In the genomic region with DNA sequence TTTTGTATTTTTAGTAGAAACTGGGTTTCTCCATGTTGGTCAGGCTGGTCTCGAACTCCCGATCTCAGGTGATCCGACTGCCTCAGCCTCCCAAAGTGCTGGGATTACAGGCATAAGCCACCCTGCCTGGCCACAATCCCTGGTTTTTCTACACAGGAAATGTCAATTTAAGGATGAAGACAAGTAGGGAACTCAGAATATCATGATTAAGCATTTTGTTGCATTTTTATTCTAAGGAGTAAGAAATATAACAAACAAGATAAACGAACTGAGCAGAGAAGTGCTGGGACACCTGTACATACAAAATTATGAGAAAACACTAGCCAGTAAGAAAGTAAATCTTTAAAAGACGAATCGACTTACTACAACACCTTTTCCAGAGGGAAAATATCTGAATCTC, we compare ENCODE assay signal across 15 cellular contexts.
DNase-seq lines count a peak whose midpoint lies in the region; ATAC-seq and TF ChIP-seq lines count a peak whose summit lies in the region.
"Had no signal": no experiment of that assay in that cellular context is flagged by ENCODE, and none has a peak within 500 bp of the region (broad histone marks: within the 10 kb centered on the region; RNA-seq: fewer than 3 reads in every experiment).

No MANE protein-coding gene starts in this region.

- H3K9me3 ChIP-seq in Panc1 (ENCODE audit: control insufficient read depth, insufficient read depth, low read depth, low read length) (peaks cover 8% of the 10 kb centered on the region; the same call in 1 of the 2 replicates), aorta (ENCODE audit: control insufficient read depth, low read length) (no peaks in the 10 kb centered on the region)
- H3K9me3 ChIP-seq: Caco-2 had no signal

- H3K4me3 ChIP-seq in ACC112 (ENCODE audit: low read depth, low read length) (no peak overlapping the region), Panc1 (ENCODE audit: low read depth in 2 of 2, low read length in 2 of 2) (no peak overlapping the region), aorta (ENCODE audit: low read length in 2 of 2) (no peak overlapping the region)
- H3K4me3 ChIP-seq: GM23338 had no signal

- H3K4me1 Mint-ChIP-seq in chondrocyte (ENCODE audit: low read depth) (peaks cover 82% of the 10 kb centered on the region), osteocyte (ENCODE audit: unreplicated experiment) (peaks cover 79% of the 10 kb centered on the region)

- H3K9me3 Mint-ChIP-seq in chondrocyte (ENCODE audit: low read depth) (peaks cover 6% of the 10 kb centered on the region), osteocyte (ENCODE audit: unreplicated experiment) (no peaks in the 10 kb centered on the region)
- H3K9me3 Mint-ChIP-seq: CD8-positive, alpha-beta T cell; GM23338 had no signal

- DNase-seq in Panc1 (ENCODE audit: low read depth, low spot score) = no peak
- DNase-seq in chondrocyte (ENCODE audit: low spot score) = no peak
- no peak for DNase-seq in osteocyte (ENCODE audit: extremely low spot score, unreplicated experiment)
- no peak for DNase-seq in NOMO-1 treated with DMSO at 0.1 percent for 48 hours (lab: John Stamatoyannopoulos, UW; ENCODE audit: unreplicated experiment)
- DNase-seq in stimulated activated CD4-positive, alpha-beta T cell treated with anti-CD3 and anti-CD28 coated beads, Interleukin-4, amount 100 ng/mL, for 1 hour = no peak
- DNase-seq in aorta = no peak
- DNase-seq: Caco-2; CD8-positive, alpha-beta T cell; DND-41; GDM1; H7 had no signal

- intact Hi-C loops in Panc1 (cut with micrococcal nuclease; ENCODE audit: unreplicated experiment) = loop anchor here (5.0 to 10.0 kb wide), 4 partner anchors 38 to 165 kb away; a partner anchor contains a TSS
- intact Hi-C loops in aorta (cut with DNase I) = loop anchor here in 1 of 2 donors (5.0 to 10.0 kb wide), 3 partner anchors 33 to 152 kb away; no protein-coding TSS in a partner anchor

- H3K79me2 ChIP-seq in ACC112 (ENCODE audit: control insufficient read depth, insufficient read depth, low read length, unreplicated experiment) = no peaks in the 10 kb centered on the region

- in situ Hi-C loops in Panc1 (cut with HindIII; ENCODE audit: low pct_unique_long_range_greater_than_20kb, low sequenced_read_pairs) = no loop called here

- no peak overlapping the region for H2AFZ ChIP-seq in ACC112 (ENCODE audit: low read length, unreplicated experiment)
- H2AFZ ChIP-seq: GM23338 had no signal

- H3K27ac Mint-ChIP-seq in chondrocyte (ENCODE audit: unreplicated experiment) (peak overlapping the region; percentile 52), osteocyte (ENCODE audit: unreplicated experiment) (peak overlapping the region; percentile 82)
- H3K27ac Mint-ChIP-seq: CD14-positive monocyte, GM23338 had no signal

- peak overlapping the region; percentile 100 for H3K27ac ChIP-seq in ACC112 (ENCODE audit: low read depth, low read length)
- peak overlapping the region; percentile 97 for H3K27ac ChIP-seq in Panc1 (ENCODE audit: low read length)
- H3K27ac ChIP-seq in aorta (ENCODE audit: low read depth in 1 of 2, low read length in 2 of 2) = no peak overlapping the region

- ATAC-seq in Panc1 = no peak
- ATAC-seq in aorta (ENCODE audit: low FRiP score) = no peak
- no peak for ATAC-seq in HG02840 (IDR thresholded peaks at IDR 0.05; ENCODE audit: low FRiP score, unreplicated experiment)
- ATAC-seq: CD8-positive, alpha-beta T cell; GM23338 had no signal

- WGBS in aorta, 2 donors = 78 to 85% methylated on average over 6 of the region's 6 CpGs

- H3K27me3 Mint-ChIP-seq in chondrocyte (ENCODE audit: low read depth) (no peaks in the 10 kb centered on the region), osteocyte (ENCODE audit: unreplicated experiment) (no peaks in the 10 kb centered on the region)

- CTCF ChIA-PET in Panc1 (lab: Charles Lee) = no interaction called here

- TF ChIP-seq CTCF in Panc1 (IDR thresholded peaks at IDR 0.05) = no peak
- TF ChIP-seq CTCF in chondrocyte (IDR thresholded peaks at IDR 0.05) = no peak
- no peak for TF ChIP-seq CTCF in osteocyte (IDR thresholded peaks at IDR 0.05)

- H3K36me3 ChIP-seq in ACC112 (ENCODE audit: insufficient read depth, low read length) (no peaks in the 10 kb centered on the region), Panc1 (ENCODE audit: control insufficient read depth, insufficient read depth, low read length) (no peaks in the 10 kb centered on the region), aorta (ENCODE audit: control insufficient read depth in 1 of 2, insufficient read depth in 2 of 2, low read length in 1 of 2) (no peaks in the 10 kb centered on the region)

- no TSS peak for BruUV-seq in Panc1 (replicated peaks; lab: Mats Ljungman, UMichigan)

- H3K27me3 ChIP-seq in ACC112 (ENCODE audit: insufficient read depth, low read length) = no peaks in the 10 kb centered on the region
- H3K27me3 ChIP-seq in Panc1 (ENCODE audit: control insufficient read depth, insufficient read depth, low read length) = no peaks in the 10 kb centered on the region
- no peaks in the 10 kb centered on the region for H3K27me3 ChIP-seq in aorta (ENCODE audit: control insufficient read depth in 1 of 2, insufficient read depth in 2 of 2, low read length in 1 of 2)

- peaks cover 69% of the 10 kb centered on the region for H3K4me1 ChIP-seq in ACC112 (ENCODE audit: control insufficient read depth, insufficient read depth, low read length, unreplicated experiment)
- H3K4me1 ChIP-seq in Panc1 (ENCODE audit: control insufficient read depth, insufficient read depth, low read length) = peaks cover 43% of the 10 kb centered on the region
- H3K4me1 ChIP-seq in aorta (ENCODE audit: control insufficient read depth in 1 of 2, insufficient read depth in 2 of 2, low read length in 2 of 2) = peaks cover 0 to 2% of the 10 kb centered on the region in 2 donors

- no peak overlapping the region for H3K4me3 Mint-ChIP-seq in chondrocyte (ENCODE audit: unreplicated experiment)
- no peak overlapping the region for H3K4me3 Mint-ChIP-seq in osteocyte (ENCODE audit: unreplicated experiment)
- H3K4me3 Mint-ChIP-seq: CD14-positive monocyte; CD8-positive, alpha-beta T cell; GM23338 had no signal

- POLR2A ChIA-PET in Panc1 (lab: Charles Lee) = no interaction called here

- no peaks in the 10 kb centered on the region for H3K36me3 Mint-ChIP-seq in chondrocyte (ENCODE audit: low read depth)
- H3K36me3 Mint-ChIP-seq in osteocyte (ENCODE audit: unreplicated experiment) = no peaks in the 10 kb centered on the region
- H3K36me3 Mint-ChIP-seq: CD14-positive monocyte had no signal

Comparison
In these comparisons a context has a peak if more than half of its experiments do, and no peak if none do; other contexts are left out.
1. H3K27ac ChIP-seq: peak in ACC112 (single experiment) and Panc1 (single experiment); none in aorta (0 of 2).